8 cellular contexts compared by ENCODE assay signal in genomic region chr16:20675488-20676267, GRCh38. TPM values are rescaled to one million over a fixed set of nuclear protein-coding genes. Genes with fewer than 3 reads are reported as not detected.
A peak's percentile ranks its signal among the peaks of the same experiment; 100 is the strongest.
DNase-seq lines count a peak whose midpoint lies in the region; ATAC-seq and TF ChIP-seq lines count a peak whose summit lies in the region.

No MANE protein-coding gene starts in this region.

- peaks cover 43% of the 10 kb centered on the region for H3K4me1 Mint-ChIP-seq in endodermal cell

- H3K27ac ChIP-seq in RWPE2 (ENCODE audit: poor library complexity, severe bottlenecking): peak overlapping the region; percentile 55
- H3K27ac ChIP-seq in endodermal cell (ENCODE audit: low read depth, low read length): no peak overlapping the region
- H3K27ac ChIP-seq in upper lobe of left lung: peak overlapping the region; percentile 9 to 75 (median 60)

- peak; percentile 1 for DNase-seq in EH (ENCODE audit: low read depth)
- DNase-seq in RWPE2 (ENCODE audit: low spot score): no peak
- peak; percentile 82 for DNase-seq in endodermal cell
- DNase-seq in upper lobe of left lung: peak in 1 of 2 donors; percentile 60
- DNase-seq in putamen (ENCODE audit: low spot score): no peak
- DNase-seq in cerebellar cortex (ENCODE audit: low spot score): no peak

- H3K9me3 ChIP-seq in RWPE2 (ENCODE audit: severe bottlenecking) (no peaks in the 10 kb centered on the region), endodermal cell (ENCODE audit: control insufficient read depth, low read length) (no peaks in the 10 kb centered on the region), mucosa of stomach (ENCODE audit: control insufficient read depth, low read length) (no peaks in the 10 kb centered on the region), upper lobe of left lung (no peaks in the 10 kb centered on the region)

- TF ChIP-seq CTCF in RWPE2 (IDR thresholded peaks at IDR 0.05; ENCODE audit: poor library complexity, severe bottlenecking) (no peak), endodermal cell (conservative IDR thresholded peaks at IDR 0.05) (no peak), upper lobe of left lung (IDR thresholded peaks at IDR 0.05) (no peak)

- peaks cover 9% of the 10 kb centered on the region for H3K27me3 Mint-ChIP-seq in endodermal cell (ENCODE audit: insufficient read depth)

- H3K36me3 ChIP-seq in RWPE2 (ENCODE audit: low read depth) (no peaks in the 10 kb centered on the region), endodermal cell (ENCODE audit: control insufficient read depth, insufficient read depth, low read length) (no peaks in the 10 kb centered on the region), mucosa of stomach (ENCODE audit: control insufficient read depth, insufficient read depth, low read length) (no peaks in the 10 kb centered on the region), upper lobe of left lung (no peaks in the 10 kb centered on the region)

- H3K27ac Mint-ChIP-seq in endodermal cell: peak overlapping the region; percentile 44

- no peaks in the 10 kb centered on the region for H3K36me3 Mint-ChIP-seq in endodermal cell (ENCODE audit: low read depth)

- H3K27me3 ChIP-seq in RWPE2 (ENCODE audit: insufficient read depth, poor library complexity, severe bottlenecking) (no peaks in the 10 kb centered on the region), endodermal cell (ENCODE audit: control insufficient read depth, insufficient read depth, low read length, poor library complexity, severe bottlenecking) (peaks cover 12% of the 10 kb centered on the region), mucosa of stomach (ENCODE audit: control insufficient read depth, insufficient read depth, low read length) (no peaks in the 10 kb centered on the region), upper lobe of left lung (no peaks in the 10 kb centered on the region)

- TF ChIP-seq EP300 in upper lobe of left lung (IDR thresholded peaks at IDR 0.05): no peak

- H3K4me3 ChIP-seq in RWPE2 (ENCODE audit: severe bottlenecking) (peak overlapping the region; percentile 23), endodermal cell (ENCODE audit: low read length) (no peak overlapping the region), mucosa of stomach (ENCODE audit: low read length) (peak overlapping the region; percentile 23), upper lobe of left lung (peak overlapping the region in 3 of 4 donors; percentile 33 to 51 (median 51))

- WGBS in endodermal cell (ENCODE audit: insufficient coverage in 1 of 2, insufficient read length in 1 of 2), 2 experiments: 2 to 6% methylated on average over 6 of the region's 6 CpGs
- 5 to 10% methylated on average over 6 of the region's 6 CpGs for WGBS in upper lobe of left lung, 2 donors

- H3K4me1 ChIP-seq in RWPE2 (ENCODE audit: insufficient read depth, poor library complexity, severe bottlenecking) (peaks cover 17% of the 10 kb centered on the region), endodermal cell (ENCODE audit: control insufficient read depth, insufficient read depth, low read length) (peaks cover 7% of the 10 kb centered on the region), mucosa of stomach (ENCODE audit: control insufficient read depth, insufficient read depth, low read length) (peaks cover 34% of the 10 kb centered on the region), upper lobe of left lung (peaks cover 16 to 38% (median 24%) of the 10 kb centered on the region in 4 donors)

- ATAC-seq in HG02938 (IDR thresholded peaks at IDR 0.05; ENCODE audit: unreplicated experiment) (peak; percentile 68), RWPE2 (ENCODE audit: low read depth) (peak; percentile 84), upper lobe of left lung (ENCODE audit: low FRiP score in 2 of 2) (peak; percentile 66 to 86)

- peak overlapping the region; percentile 11 for H3K4me3 Mint-ChIP-seq in endodermal cell

- no peaks in the 10 kb centered on the region for H3K9me3 Mint-ChIP-seq in endodermal cell

- TF ChIP-seq POLR2A in upper lobe of left lung (IDR thresholded peaks at IDR 0.05): no peak

- H3K9ac ChIP-seq in endodermal cell (ENCODE audit: extremely low read depth, low read length, poor library complexity, severe bottlenecking): no peak overlapping the region
- peak overlapping the region; percentile 82 for H3K9ac ChIP-seq in mucosa of stomach (ENCODE audit: low read length)

RNA-seq across cellular contexts. Expression of gene ACSM1, which starts 21.8 kb away (rescaled TPM):
- total RNA-seq in endodermal cell: 1 to 10 TPM in 1 of 2 donors, not detected in 1; 1.1 TPM
- polyA plus RNA-seq in endodermal cell (2013, experiment 1 of 2): 0.11 TPM
- not detected for polyA plus RNA-seq in endodermal cell (2013, experiment 2 of 2)
- total RNA-seq in upper lobe of left lung: 1 to 10 TPM in 3 of 6 donors, under 1 TPM in 2, not detected in 1; 0.77 to 2.1 (median 1.2) TPM

Comparison
In these comparisons a context has a peak if more than half of its experiments do, and no peak if none do; other contexts are left out.
1. DNase-seq: peak in EH (single experiment) and endodermal cell (single experiment); none in RWPE2 (single experiment), putamen (single experiment) and cerebellar cortex (single experiment).
2. Peak in every context shown above with its lines, with median percentiles within 50 percentile points of each other: ATAC-seq.